35 cellular contexts compared by ENCODE assay signal in the genomic region with DNA sequence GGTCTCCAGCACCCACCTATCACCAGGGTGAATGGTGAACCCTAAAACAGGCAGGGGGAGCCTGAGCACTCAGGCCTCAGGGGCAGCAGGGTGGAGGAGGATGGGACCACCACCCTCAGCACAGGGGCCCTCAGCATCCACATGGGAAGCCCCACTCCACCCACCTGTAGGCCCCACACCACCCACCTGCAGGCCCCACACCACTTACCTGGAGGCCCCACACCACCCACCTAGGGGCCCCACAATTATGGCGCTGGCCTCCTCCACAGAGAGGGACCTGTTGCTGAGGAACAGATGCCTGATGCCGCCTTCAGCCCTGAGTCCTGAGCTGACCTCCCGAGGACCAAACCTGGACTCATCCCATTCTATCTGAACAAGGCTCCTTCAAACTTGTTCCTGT.
"Had no signal": no experiment of that assay in that cellular context is flagged by ENCODE, and none has a peak within 500 bp of the region (broad histone marks: within the 10 kb centered on the region; RNA-seq: fewer than 3 reads in every experiment).

No MANE protein-coding gene starts in this region.

- H3K4me1 ChIP-seq: adrenal gland had no signal

- H3K4me3 ChIP-seq: adrenal gland, cardiac muscle cell had no signal

- DNase-seq: activated B cell treated with CpG ODN at 0.5 μM for 24 hours; activated CD4-positive, alpha-beta memory T cell treated with anti-CD3 and anti-CD28 coated beads for 36 hours; activated CD4-positive, alpha-beta T cell treated with anti-CD3 and anti-CD28 coated beads for 4 hours; activated CD4-positive, alpha-beta T cell treated with anti-CD3 and anti-CD28 coated beads, Interleukin-2, amount 10 ng/mL, durations not matched to agents 24 days and 14 days; activated CD4-positive, alpha-beta T cell treated with anti-CD3 and anti-CD28 coated beads, Interleukin-2, amount 50 U/mL, for 1 hour; activated CD4-positive, alpha-beta T cell treated with anti-CD3 and anti-CD28 coated beads, Interleukin-2, amount 50 U/mL, for 4 hours; activated CD4-positive, CD25-positive, alpha-beta regulatory T cell treated with anti-CD3 and anti-CD28 coated beads, Interleukin-2, amount 50 U/mL, for 72 hours; activated CD8-positive, alpha-beta memory T cell treated with anti-CD3 and anti-CD28 coated beads, Interleukin-2, amount 50 U/mL, for 4 hours; activated CD8-positive, alpha-beta T cell treated with anti-CD3 and anti-CD28 coated beads for 36 hours; activated effector memory CD4-positive, alpha-beta T cell treated with anti-CD3 and anti-CD28 coated beads, Interleukin-2, amount 50 U/mL, for 16 hours; activated gamma-delta T cell treated with Interleukin-2 at 50 U/mL for 16 hours; activated naive CD4-positive, alpha-beta T cell; activated naive CD4-positive, alpha-beta T cell treated with anti-CD3 and anti-CD28 coated beads for 36 hours; activated naive CD4-positive, alpha-beta T cell treated with anti-CD3 and anti-CD28 coated beads, Interleukin-2, amount 50 U/mL, for 16 hours; activated naive CD8-positive, alpha-beta T cell treated with anti-CD3 and anti-CD28 coated beads for 36 hours; activated T-cell treated with anti-CD3 and anti-CD28 coated beads for 4 hours; activated T-cell treated with anti-CD3 and anti-CD28 coated beads, Interleukin-2, amount 50 U/mL, for 1 hour; activated T-cell treated with anti-CD3 and anti-CD28 coated beads, Interleukin-2, amount 50 U/mL, for 4 hours; activated T-cell treated with anti-CD3 and anti-CD28 coated beads, Interleukin-2, amount 50 U/mL, for 72 hours; adrenal gland; amniotic stem cell; caudate nucleus; SW 1271; T-helper 1 cell; T-helper 2 cell; T-helper 9 cell had no signal

- H3K36me3 ChIP-seq: adrenal gland, cardiac muscle cell had no signal

- ATAC-seq: activated CD8-positive, alpha-beta T cell treated with anti-CD3 and anti-CD28 coated beads for 36 hours; activated naive CD4-positive, alpha-beta T cell treated with anti-CD3 and anti-CD28 coated beads, Interleukin-2, amount 50 U/mL, for 72 hours; activated T-cell treated with anti-CD3 and anti-CD28 coated beads, Interleukin-2, amount 50 U/mL, for 4 hours; activated T-cell treated with anti-CD3 and anti-CD28 coated beads, Interleukin-2, amount 50 U/mL, for 72 hours; activated T-helper 17 cell treated with anti-CD3 and anti-CD28 coated beads, Interleukin-2, amount 50 U/mL, for 72 hours had no signal

- H3K27me3 ChIP-seq: adrenal gland, cardiac muscle cell had no signal

- H3K27ac Mint-ChIP-seq: activated B cell treated with CpG ODN at 0.5 μM for 24 hours; activated CD4-positive, alpha-beta memory T cell treated with anti-CD3 and anti-CD28 coated beads for 36 hours; activated CD4-positive, alpha-beta T cell treated with anti-CD3 and anti-CD28 coated beads, Interleukin-2, amount 10 ng/mL, durations not matched to agents 24 days and 14 days; activated CD8-positive, alpha-beta T cell treated with anti-CD3 and anti-CD28 coated beads for 36 hours; activated naive CD4-positive, alpha-beta T cell treated with anti-CD3 and anti-CD28 coated beads for 36 hours; activated naive CD4-positive, alpha-beta T cell treated with anti-CD3 and anti-CD28 coated beads, Interleukin-2, amount 50 U/mL, for 72 hours; activated naive CD8-positive, alpha-beta T cell treated with anti-CD3 and anti-CD28 coated beads for 36 hours; activated T-cell treated with anti-CD3 and anti-CD28 coated beads, Interleukin-2, amount 50 U/mL, for 72 hours; activated T-helper 1 cell treated with anti-CD3 and anti-CD28 coated beads, Interleukin-12 subunit alpha, Interleukin-12 subunit beta, Interleukin-2, Interleukin-4 antibody, amounts not matched to agents 30 ng/mL and 10 ng/mL and 1 ng/mL, durations not matched to agents 14 hours and 24 hours and 36 hours; activated T-helper 17 cell treated with anti-CD3 and anti-CD28 coated beads, Interleukin-2, amount 50 U/mL, for 72 hours; brain; T-helper 1 cell treated with Interleukin-12 subunit alpha and Interleukin-12 subunit beta and Interleukin-4 antibody, amounts not matched to agents 30 μg/mL and 1 μg/mL, for 36 hours; T-helper 2 cell treated with Interferon-gamma antibody and Interleukin-4, amounts not matched to agents 5 μg/mL and 100 μg/mL, for 36 hours had no signal

- H3K9me3 Mint-ChIP-seq: activated B cell treated with CpG ODN at 0.5 μM for 24 hours; activated CD4-positive, alpha-beta memory T cell treated with anti-CD3 and anti-CD28 coated beads for 36 hours; activated CD4-positive, alpha-beta T cell treated with anti-CD3 and anti-CD28 coated beads, Interleukin-2, amount 10 ng/mL, durations not matched to agents 24 days and 14 days; activated CD8-positive, alpha-beta T cell treated with anti-CD3 and anti-CD28 coated beads for 36 hours; activated naive CD4-positive, alpha-beta T cell treated with anti-CD3 and anti-CD28 coated beads for 36 hours; activated naive CD4-positive, alpha-beta T cell treated with anti-CD3 and anti-CD28 coated beads, Interleukin-2, amount 50 U/mL, for 72 hours; activated naive CD8-positive, alpha-beta T cell treated with anti-CD3 and anti-CD28 coated beads for 36 hours; activated T-cell treated with anti-CD3 and anti-CD28 coated beads, Interleukin-2, amount 50 U/mL, for 4 hours; activated T-cell treated with anti-CD3 and anti-CD28 coated beads, Interleukin-2, amount 50 U/mL, for 72 hours; activated T-helper 1 cell treated with anti-CD3 and anti-CD28 coated beads, Interleukin-12 subunit alpha, Interleukin-12 subunit beta, Interleukin-2, Interleukin-4 antibody, amounts not matched to agents 30 ng/mL and 10 ng/mL and 1 ng/mL, durations not matched to agents 14 hours and 24 hours and 36 hours; activated T-helper 17 cell treated with anti-CD3 and anti-CD28 coated beads, Interleukin-2, amount 50 U/mL, for 72 hours; brain; central memory CD8-positive, alpha-beta T cell; T-helper 1 cell treated with Interleukin-12 subunit alpha and Interleukin-12 subunit beta and Interleukin-4 antibody, amounts not matched to agents 30 μg/mL and 1 μg/mL, for 36 hours; T-helper 2 cell treated with Interferon-gamma antibody and Interleukin-4, amounts not matched to agents 5 μg/mL and 100 μg/mL, for 36 hours had no signal

- H3K4me3 Mint-ChIP-seq: activated B cell treated with CpG ODN at 0.5 μM for 24 hours; activated CD4-positive, alpha-beta memory T cell treated with anti-CD3 and anti-CD28 coated beads for 36 hours; activated CD4-positive, alpha-beta T cell treated with anti-CD3 and anti-CD28 coated beads, Interleukin-2, amount 10 ng/mL, durations not matched to agents 24 days and 14 days; activated CD8-positive, alpha-beta T cell treated with anti-CD3 and anti-CD28 coated beads for 36 hours; activated naive CD4-positive, alpha-beta T cell treated with anti-CD3 and anti-CD28 coated beads for 36 hours; activated naive CD8-positive, alpha-beta T cell treated with anti-CD3 and anti-CD28 coated beads for 36 hours; activated T-cell treated with anti-CD3 and anti-CD28 coated beads, Interleukin-2, amount 50 U/mL, for 4 hours; activated T-cell treated with anti-CD3 and anti-CD28 coated beads, Interleukin-2, amount 50 U/mL, for 72 hours; activated T-helper 1 cell treated with anti-CD3 and anti-CD28 coated beads, Interleukin-12 subunit alpha, Interleukin-12 subunit beta, Interleukin-2, Interleukin-4 antibody, amounts not matched to agents 30 ng/mL and 10 ng/mL and 1 ng/mL, durations not matched to agents 14 hours and 24 hours and 36 hours; activated T-helper 17 cell treated with anti-CD3 and anti-CD28 coated beads, Interleukin-2, amount 50 U/mL, for 72 hours; brain; central memory CD8-positive, alpha-beta T cell; T-helper 1 cell treated with Interleukin-12 subunit alpha and Interleukin-12 subunit beta and Interleukin-4 antibody, amounts not matched to agents 30 μg/mL and 1 μg/mL, for 36 hours; T-helper 2 cell treated with Interferon-gamma antibody and Interleukin-4, amounts not matched to agents 5 μg/mL and 100 μg/mL, for 36 hours had no signal

- H3K27ac ChIP-seq: adrenal gland, cardiac muscle cell, VCaP had no signal

- H3K4me1 Mint-ChIP-seq: activated CD4-positive, alpha-beta T cell treated with anti-CD3 and anti-CD28 coated beads, Interleukin-2, amount 10 ng/mL, durations not matched to agents 24 days and 14 days; activated naive CD8-positive, alpha-beta T cell treated with anti-CD3 and anti-CD28 coated beads for 36 hours; activated T-helper 17 cell treated with anti-CD3 and anti-CD28 coated beads, Interleukin-2, amount 50 U/mL, for 72 hours; brain; central memory CD8-positive, alpha-beta T cell had no signal

- H3K27me3 Mint-ChIP-seq: activated CD4-positive, alpha-beta memory T cell treated with anti-CD3 and anti-CD28 coated beads for 36 hours; activated CD8-positive, alpha-beta T cell treated with anti-CD3 and anti-CD28 coated beads for 36 hours; activated naive CD8-positive, alpha-beta T cell treated with anti-CD3 and anti-CD28 coated beads for 36 hours; activated T-helper 17 cell treated with anti-CD3 and anti-CD28 coated beads, Interleukin-2, amount 50 U/mL, for 72 hours; central memory CD8-positive, alpha-beta T cell had no signal

- H3K9me3 ChIP-seq: adrenal gland had no signal
